ENCODE assay signal across 8 cellular contexts in the genomic region with DNA sequence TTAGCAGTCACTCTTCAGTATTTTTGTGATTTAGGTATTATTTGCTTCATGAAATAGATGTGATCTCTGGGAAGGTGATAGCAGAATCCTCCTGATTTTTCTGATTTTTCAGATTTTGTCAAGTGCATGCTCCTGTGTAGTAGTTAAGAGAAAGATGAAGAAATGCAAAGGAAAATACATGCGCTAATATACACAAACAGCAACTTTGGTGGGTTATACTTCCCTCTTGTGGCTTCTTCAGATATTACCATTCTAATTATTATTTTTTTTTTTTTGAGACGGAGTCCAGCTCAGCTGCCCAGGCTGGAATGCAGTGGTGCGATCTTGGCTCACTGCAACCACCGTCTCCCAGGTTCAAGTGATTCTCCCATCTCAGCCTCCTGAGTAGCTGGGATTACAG. TPM values are rescaled to one million over a fixed set of nuclear protein-coding genes. Genes with fewer than 3 reads are reported as not detected.
DNase-seq lines count a peak whose midpoint lies in the region; ATAC-seq, FAIRE-seq and TF ChIP-seq lines count a peak whose summit lies in the region.

No MANE protein-coding gene starts in this region.

- peak; percentile 47 for TF ChIP-seq CTCF in BE2C (IDR thresholded peaks at IDR 0.05; ENCODE audit: low read depth, low read length)
- TF ChIP-seq CTCF in brain (conservative IDR thresholded peaks at IDR 0.05): peak; percentile 63 to 74
- TF ChIP-seq CTCF in lung (IDR thresholded peaks at IDR 0.05; ENCODE audit: control extremely low read depth, extremely low read depth): no peak

- no peak overlapping the region for H3K4me3 ChIP-seq in BE2C (ENCODE audit: low read depth, low read length)
- H3K4me3 ChIP-seq in Karpas-422 (ENCODE audit: low read length): no peak overlapping the region
- no peak overlapping the region for H3K4me3 ChIP-seq in lung

- DNase-seq in BE2C: no peak
- DNase-seq in GM12891 (ENCODE audit: insufficient read length, low spot score): no peak
- peak; percentile 76 for DNase-seq in Karpas-422
- DNase-seq in lung (ENCODE audit: low spot score): no peak
- DNase-seq in substantia nigra (lab: John Stamatoyannopoulos, UW): no peak
- no peak for DNase-seq in NCI-H526 treated with DMSO at 0.1 percent for 48 hours (lab: John Stamatoyannopoulos, UW)

- ATAC-seq in lung (ENCODE audit: insufficient read depth, low FRiP score) (peak; percentile 74), HG02973 (IDR thresholded peaks at IDR 0.05; ENCODE audit: unreplicated experiment) (no peak)

- H3K27ac ChIP-seq in Karpas-422 (ENCODE audit: low read length): peak overlapping the region; percentile 87
- no peak overlapping the region for H3K27ac ChIP-seq in lung (ENCODE audit: low read depth in 1 of 2, low read length in 1 of 2)
- H3K27ac ChIP-seq in substantia nigra (ENCODE audit: low read depth, low read length, poor library complexity, severe bottlenecking): no peak overlapping the region

- 0 out of 2 replicates have a peak, but pooled peaks cover 4% of the 10 kb centered on the region for H4K20me1 ChIP-seq in Karpas-422 (ENCODE audit: insufficient read depth, low read depth, low read length)

- H2AFZ ChIP-seq in Karpas-422 (ENCODE audit: low read length): 0 out of 2 replicates have a peak overlapping the region, but pooled peaks have one; percentile 32

- no peaks in the 10 kb centered on the region for H3K27me3 Mint-ChIP-seq in brain

- H3K27me3 ChIP-seq in BE2C (no peaks in the 10 kb centered on the region), Karpas-422 (ENCODE audit: low read length) (no peaks in the 10 kb centered on the region), lung (ENCODE audit: control insufficient read depth, insufficient read depth) (no peaks in the 10 kb centered on the region)

- H3K4me2 ChIP-seq in Karpas-422 (ENCODE audit: low read depth, low read length, poor library complexity, severe bottlenecking): peak overlapping the region; percentile 63

- H3K9me3 Mint-ChIP-seq in brain: peaks cover 0 to 2% (median 0%) of the 10 kb centered on the region in 5 experiments

- no peak for TF ChIP-seq POLR2A in GM12891 (IDR thresholded peaks at IDR 0.05; ENCODE audit: low read depth, low read length)

- H3K4me3 Mint-ChIP-seq in brain: no peak overlapping the region

- WGBS in lung, 2 donors: 44 to 47% methylated on average over 4 of the region's 4 CpGs

- peak; percentile 33 for FAIRE-seq in GM12891 (lab: Jason Lieb, UNC)

- H3K9me2 ChIP-seq in Karpas-422 (replicated peaks; ENCODE audit: insufficient read depth, low read length): no peaks in the 10 kb centered on the region

- H3K9ac ChIP-seq in Karpas-422 (ENCODE audit: low read length): 0 out of 2 replicates have a peak overlapping the region, but pooled peaks have one; percentile 38

- peaks cover 94% of the 10 kb centered on the region for H3K79me2 ChIP-seq in Karpas-422 (ENCODE audit: low read length)

- H3K27ac Mint-ChIP-seq in brain: peak overlapping the region in 1 of 5 experiments; percentile 8

- H3K36me3 Mint-ChIP-seq in brain: peaks cover 70% of the 10 kb centered on the region

- H3K4me1 ChIP-seq in BE2C (no peaks in the 10 kb centered on the region), Karpas-422 (ENCODE audit: low read length) (peaks cover 86% of the 10 kb centered on the region), lung (ENCODE audit: control insufficient read depth in 2 of 2, insufficient read depth in 2 of 2, low read length in 2 of 2) (peaks cover 2 to 6% of the 10 kb centered on the region in 2 donors)

- peaks cover 88% of the 10 kb centered on the region for H3K36me3 ChIP-seq in BE2C
- peaks cover 72% of the 10 kb centered on the region for H3K36me3 ChIP-seq in Karpas-422 (ENCODE audit: insufficient read depth, low read length)
- no peaks in the 10 kb centered on the region for H3K36me3 ChIP-seq in lung (ENCODE audit: control insufficient read depth in 2 of 2, insufficient read depth in 2 of 2, low read length in 2 of 2)

- H3K9me3 ChIP-seq in BE2C (no peaks in the 10 kb centered on the region), Karpas-422 (ENCODE audit: low read length) (no peaks in the 10 kb centered on the region), lung (ENCODE audit: control insufficient read depth in 2 of 2, insufficient read depth in 1 of 2, low read length in 1 of 2) (no peaks in the 10 kb centered on the region)

- H3K4me1 Mint-ChIP-seq in brain: no peaks in the 10 kb centered on the region

TF ChIP-seq in GM12891, 5 proteins besides CTCF, POLR2A, EP300 and RAD21:
- TF ChIP-seq SPI1 (IDR thresholded peaks at IDR 0.05; ENCODE audit: low read depth, low read length) (no peak), POU2F2 (IDR thresholded peaks at IDR 0.05; ENCODE audit: low read depth, low read length) (no peak), PAX5 (IDR thresholded peaks at IDR 0.05; ENCODE audit: insufficient read depth, low read length, severe bottlenecking) (no peak), POLR2AphosphoS5 (IDR thresholded peaks at IDR 0.05; ENCODE audit: low read depth, low read length) (no peak), TAF1 (IDR thresholded peaks at IDR 0.05; ENCODE audit: low read depth, low read length) (no peak)

RNA-seq across cellular contexts. Expression of gene LMNB1, which starts 31.7 kb away (rescaled TPM):
- 22.0 TPM for polyA plus RNA-seq in BE2C (2012; ENCODE audit: insufficient read depth, insufficient read length, low read depth)
- 54.2 TPM for polyA plus RNA-seq in GM12891 (2012; ENCODE audit: low read depth, missing spikeins)
- 49.8 and 94.5 TPM in 2 replicates for total RNA-seq in Karpas-422 (2014; rRNA removed; shearing (Covaris generic); ENCODE audit: low replicate concordance)
- polyA plus RNA-seq in brain (ENCODE audit: insufficient read depth, low read depth, low replicate concordance): 87.5 TPM
- total RNA-seq in lung: 10 to 100 TPM; 13.1 to 30.6 TPM
- 10 to 100 TPM in 1 of 2 donors, 1 to 10 TPM in 1; 5.1 to 40.3 TPM for polyA plus RNA-seq in lung
